In the genomic region with DNA sequence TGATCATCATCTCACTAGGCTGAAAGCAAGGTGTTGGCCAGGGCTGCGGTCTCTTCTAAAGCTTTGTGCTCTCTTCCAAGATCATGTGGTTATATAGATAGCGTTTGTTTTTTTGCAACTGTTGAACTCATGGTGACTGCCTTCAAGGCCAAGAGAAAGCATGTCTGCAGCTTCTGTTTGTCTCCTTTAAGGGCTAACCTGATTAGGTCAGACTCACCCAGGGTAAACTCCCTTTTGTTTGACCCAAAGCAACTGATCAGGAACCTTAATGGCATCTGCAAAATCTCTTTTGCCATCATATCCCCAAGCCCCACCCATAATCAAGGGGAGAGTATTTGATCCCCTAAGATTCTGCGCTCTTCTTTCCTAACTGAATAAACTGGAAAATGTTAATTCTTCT, we compare ENCODE assay signal across 10 cellular contexts.
"Had no signal": no experiment of that assay in that cellular context is flagged by ENCODE, and none has a peak within 500 bp of the region (broad histone marks: within the 10 kb centered on the region; RNA-seq: fewer than 3 reads in every experiment).

No MANE protein-coding gene starts in this region.

- H3K9ac ChIP-seq: GM23248 had no signal

- DNase-seq: GM23248, GOT3, H7, HFFc6, KG1 had no signal

- H3K27ac Mint-ChIP-seq: HFFc6, IgD-negative memory B cell had no signal

- H3K27ac ChIP-seq: GM23248, HL-60 had no signal

- H3K36me3 Mint-ChIP-seq: IgD-negative memory B cell had no signal

- H2AFZ ChIP-seq: GM23248 had no signal

- H3K4me3 ChIP-seq: GM23248, HAP-1 had no signal

- H3K9me3 ChIP-seq: HAP-1 had no signal

- H3K4me1 ChIP-seq: HAP-1 had no signal

- H3K36me3 ChIP-seq: HAP-1 had no signal

- ATAC-seq: HCT116, HepG2 had no signal

- H3K4me3 Mint-ChIP-seq: HFFc6, IgD-negative memory B cell had no signal

- H3K4me1 Mint-ChIP-seq: IgD-negative memory B cell had no signal

- H3K9me3 Mint-ChIP-seq: HFFc6, IgD-negative memory B cell had no signal
